1 cellular context compared by ENCODE assay signal in genomic region chr5:87755378-87755777, GRCh38.
TF ChIP-seq lines count a peak whose summit lies in the region.

No MANE protein-coding gene starts in this region.

TF ChIP-seq in HCT116, 20 proteins besides CTCF, POLR2A, EP300 and RAD21 (continued from another document):
- TF ChIP-seq ZBTB33 (IDR thresholded peaks at IDR 0.05; ENCODE audit: extremely low read depth, insufficient replicate concordance, low read length) (no peak), REST (IDR thresholded peaks at IDR 0.05; ENCODE audit: low read depth) (no peak)
